ENCODE assay signal across 8 cellular contexts in genomic region chr4:109728385-109728784, GRCh38. TPM values are rescaled to one million over a fixed set of nuclear protein-coding genes. Genes with fewer than 3 reads are reported as not detected.
DNase-seq lines count a peak whose midpoint lies in the region; ATAC-seq and TF ChIP-seq lines count a peak whose summit lies in the region.

No MANE protein-coding gene starts in this region.

- in situ Hi-C loops in gastrocnemius medialis (cut with MboI; ENCODE audit: low sequenced_read_pairs in 4 of 4) = loop anchor here in 1 of 4 donors (10.0 kb wide), 1 partner anchor 86 kb away; the partner anchor contains the start of gene GAR1

- H3K27ac ChIP-seq in RWPE2 (ENCODE audit: poor library complexity, severe bottlenecking) (peak overlapping the region; percentile 46), gastrocnemius medialis (no peak overlapping the region), thyroid gland (no peak overlapping the region)

- TF ChIP-seq POLR2A in gastrocnemius medialis (IDR thresholded peaks at IDR 0.05) (no peak), thyroid gland (IDR thresholded peaks at IDR 0.05) (no peak)

- H3K4me3 ChIP-seq in RWPE2 (ENCODE audit: severe bottlenecking) = peak overlapping the region; percentile 68
- H3K4me3 ChIP-seq in fibroblast of pulmonary artery (replicated peaks; ENCODE audit: low read depth, low read length) = peak overlapping the region; percentile 73
- peak overlapping the region; percentile 86 to 99 (median 94) for H3K4me3 ChIP-seq in gastrocnemius medialis
- H3K4me3 ChIP-seq in thyroid gland (replicated peaks in 1 of 3) = peak overlapping the region in 1 of 3 donors; percentile 28

- H3K27me3 ChIP-seq in RWPE2 (ENCODE audit: insufficient read depth, poor library complexity, severe bottlenecking) (no peaks in the 10 kb centered on the region), gastrocnemius medialis (no peaks in the 10 kb centered on the region), thyroid gland (no peaks in the 10 kb centered on the region)

- H3K9me3 ChIP-seq in RWPE2 (ENCODE audit: severe bottlenecking) (no peaks in the 10 kb centered on the region), gastrocnemius medialis (no peaks in the 10 kb centered on the region), thyroid gland (no peaks in the 10 kb centered on the region)

- DNase-seq in NCI-H82 (lab: John Stamatoyannopoulos, UW) (peak; percentile 29), NCI-H82 treated with DMSO at 0.1 percent for 48 hours (lab: John Stamatoyannopoulos, UW; ENCODE audit: unreplicated experiment) (no peak), RWPE2 (ENCODE audit: low spot score) (no peak), fibroblast of pulmonary artery (ENCODE audit: low read depth) (no peak), gastrocnemius medialis (no peak), glomerular visceral epithelial cell (ENCODE audit: extremely low spot score) (no peak), thyroid gland (no peak)
- no peak for DNase-seq in central memory CD4-positive, alpha-beta T cell

- ATAC-seq in RWPE2 (ENCODE audit: low read depth) = no peak
- no peak for ATAC-seq in gastrocnemius medialis

- intact Hi-C loops in gastrocnemius medialis (cut with DNase I; ENCODE audit: low total_unique reads) = loop anchor here (10.0 kb wide), 1 partner anchor 1104 kb away; the partner anchor contains the start of gene RPL34
- intact Hi-C loops in thyroid gland (cut with DNase I) = no loop called here

- H3K36me3 ChIP-seq in RWPE2 (ENCODE audit: low read depth) (no peaks in the 10 kb centered on the region), gastrocnemius medialis (no peaks in the 10 kb centered on the region), thyroid gland (no peaks in the 10 kb centered on the region)

- peaks cover 5% of the 10 kb centered on the region for H3K4me1 ChIP-seq in RWPE2 (ENCODE audit: insufficient read depth, poor library complexity, severe bottlenecking)
- peaks cover 14 to 19% of the 10 kb centered on the region in 2 donors for H3K4me1 ChIP-seq in gastrocnemius medialis
- no peaks in the 10 kb centered on the region for H3K4me1 ChIP-seq in thyroid gland

- TF ChIP-seq CTCF in RWPE2 (IDR thresholded peaks at IDR 0.05; ENCODE audit: poor library complexity, severe bottlenecking) (no peak), fibroblast of pulmonary artery (IDR thresholded peaks at IDR 0.05; ENCODE audit: low read length, missing control alignments) (no peak), gastrocnemius medialis (IDR thresholded peaks at IDR 0.05 in 4 of 5, conservative IDR thresholded peaks at IDR 0.05 in 1 of 5) (no peak), thyroid gland (IDR thresholded peaks at IDR 0.05) (no peak)

- WGBS in thyroid gland, 2 donors = 49% methylated on average over 6 of the region's 6 CpGs

RNA-seq across cellular contexts. Expression of gene PLA2G12A, which starts 1.5 kb away (rescaled TPM):
- total RNA-seq in gastrocnemius medialis = 10 to 100 TPM; 26.7 to 83.1 (median 57.6) TPM
- total RNA-seq in thyroid gland = 100 to 1,000 TPM in 1 of 4 donors, 10 to 100 TPM in 3; 37.9 to 216 (median 55.5) TPM

RNA-seq across cellular contexts. Expression of gene CASP6, which starts 25.1 kb away (rescaled TPM):
- total RNA-seq in gastrocnemius medialis = 10 to 100 TPM in 1 of 4 donors, 1 to 10 TPM in 3; 6.6 to 25.2 (median 9.0) TPM
- total RNA-seq in thyroid gland = 10 to 100 TPM; 16.2 to 25.6 (median 20.5) TPM
